26 cellular contexts compared by ENCODE assay signal in genomic region chr10:16639457-16639856, GRCh38.
"Had no signal": no experiment of that assay in that cellular context is flagged by ENCODE, and none has a peak within 500 bp of the region (broad histone marks: within the 10 kb centered on the region; RNA-seq: fewer than 3 reads in every experiment).

No MANE protein-coding gene starts in this region.

- H3K27ac ChIP-seq: left lung, right atrium auricular region, right lobe of liver, stomach, testis, thyroid gland, transverse colon, upper lobe of left lung, vagina had no signal

- H3K4me1 ChIP-seq: left lung, right lobe of liver, testis, thyroid gland, transverse colon, upper lobe of left lung, vagina had no signal

- DNase-seq: hypothalamus; immature natural killer cell; kidney; left colon; left lung; midbrain; mucosa of descending colon; naive thymus-derived CD4-positive, alpha-beta T cell; nucleus accumbens; right lobe of liver; stimulated activated CD4-positive, alpha-beta T cell treated with anti-CD3 and anti-CD28 coated beads, Interleukin-12 subunit alpha, Interleukin-12 subunit beta, amount 100 ng/mL, for 4 hours; stimulated activated CD4-positive, alpha-beta T cell treated with anti-CD3 and anti-CD28 coated beads, Interleukin-15, amount 100 ng/mL, for 24 hours; stimulated activated CD4-positive, alpha-beta T cell treated with anti-CD3 and anti-CD28 coated beads, Interleukin-2, amount 100 ng/mL, for 24 hours; stimulated activated CD4-positive, alpha-beta T cell treated with anti-CD3 and anti-CD28 coated beads, Interleukin-4, amount 100 ng/mL, for 1 hour; stimulated activated naive B cell treated with anti-CD40 and anti-IgM and Interleukin-4, amounts not matched to agents 10 μg/mL and 1 μg/mL and 100 μg/mL, for 72 hours; stimulated activated naive CD8-positive, alpha-beta T cell treated with anti-CD3 and anti-CD28 coated beads, Interleukin-15, Interleukin-2, amounts not matched to agents 100 U/mL and 50 U/mL, for 24 hours; stomach; testis; thyroid gland; transverse colon; upper lobe of left lung had no signal

- H3K9me3 ChIP-seq: left lung, mucosa of descending colon, right atrium auricular region, right lobe of liver, stomach, testis, thyroid gland, transverse colon, upper lobe of left lung, vagina had no signal

- FAIRE-seq: islet of Langerhans, kidney had no signal

- H3K27me3 ChIP-seq: left lung, right atrium auricular region, right lobe of liver, stomach, testis, thyroid gland, transverse colon, upper lobe of left lung, vagina had no signal

- H3K4me3 ChIP-seq: left lung, lung, mucosa of descending colon, right atrium auricular region, right lobe of liver, stomach, testis, thyroid gland, transverse colon, upper lobe of left lung, vagina had no signal

- ATAC-seq: left colon; left lung; mucosa of descending colon; naive thymus-derived CD4-positive, alpha-beta T cell; natural killer cell treated with Interleukin-12 subunit alpha and Interleukin-12 subunit beta and Interleukin-15 and Interleukin-18, amount 100 ng/mL, for 72 hours; right lobe of liver; stimulated activated naive B cell treated with anti-CD40 and anti-IgM and Interleukin-4, amounts not matched to agents 10 μg/mL and 1 μg/mL and 100 μg/mL, for 72 hours; stimulated activated naive CD8-positive, alpha-beta T cell treated with anti-CD3 and anti-CD28 coated beads, Interleukin-15, Interleukin-2, amounts not matched to agents 100 U/mL and 50 U/mL, for 24 hours had no signal

- H3K36me3 ChIP-seq: left lung, right atrium auricular region, right lobe of liver, stomach, thyroid gland, transverse colon, upper lobe of left lung, vagina had no signal
